1 cellular context compared by ENCODE assay signal in the genomic region with DNA sequence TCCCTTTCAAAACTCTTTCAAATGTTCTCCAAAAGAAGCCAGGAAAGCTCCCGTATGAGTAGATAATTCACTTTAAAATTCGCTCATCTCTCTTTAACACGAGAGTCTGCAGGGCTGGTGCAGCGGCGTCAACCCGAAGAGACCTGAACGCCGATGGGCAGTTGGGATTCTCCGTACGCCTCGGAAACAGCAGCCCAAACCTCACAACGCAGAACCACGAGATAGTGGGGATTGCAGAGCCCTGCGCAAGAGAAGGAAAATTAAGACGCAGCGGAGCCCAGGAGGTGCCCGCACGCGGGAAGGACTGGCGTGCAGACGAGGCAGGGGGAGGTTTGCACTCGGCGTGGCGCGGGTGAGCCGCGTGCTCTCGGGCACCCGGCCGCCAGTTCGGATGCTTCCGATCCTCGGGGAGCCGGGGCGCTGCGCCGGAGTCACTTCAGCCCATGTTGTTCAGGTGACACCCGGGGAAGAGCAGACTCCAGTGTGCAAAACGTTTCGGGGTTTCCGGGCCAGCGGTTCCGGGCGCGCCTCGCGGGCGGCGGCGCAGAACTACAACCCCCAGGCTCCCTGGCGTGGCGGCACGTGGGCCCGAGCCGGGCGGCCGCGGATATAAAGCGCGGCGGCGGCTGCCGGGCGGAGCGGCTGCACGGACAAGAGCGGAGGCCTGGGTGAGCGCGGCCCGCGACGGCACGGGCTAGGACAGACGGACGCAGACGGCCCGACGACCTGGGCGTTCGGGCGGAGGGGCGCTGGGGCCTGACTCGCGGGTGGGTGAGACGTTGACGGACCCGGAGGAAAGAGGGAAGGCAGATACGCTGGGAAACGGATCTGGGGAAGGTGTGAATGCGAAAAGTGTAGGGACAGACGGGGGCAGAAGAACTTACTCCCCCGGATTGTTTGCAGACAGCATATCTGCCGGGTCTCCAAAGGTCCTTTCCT.
TF ChIP-seq lines count a peak whose summit lies in the region.

A gene with protein sequence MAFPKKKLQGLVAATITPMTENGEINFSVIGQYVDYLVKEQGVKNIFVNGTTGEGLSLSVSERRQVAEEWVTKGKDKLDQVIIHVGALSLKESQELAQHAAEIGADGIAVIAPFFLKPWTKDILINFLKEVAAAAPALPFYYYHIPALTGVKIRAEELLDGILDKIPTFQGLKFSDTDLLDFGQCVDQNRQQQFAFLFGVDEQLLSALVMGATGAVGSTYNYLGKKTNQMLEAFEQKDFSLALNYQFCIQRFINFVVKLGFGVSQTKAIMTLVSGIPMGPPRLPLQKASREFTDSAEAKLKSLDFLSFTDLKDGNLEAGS (plus strand): TSS at position 636 of the 939 bp plus-strand sequence. CDS start 4,599 bp downstream, outside the sequence.

TF ChIP-seq in HepG2, 621 proteins besides CTCF, POLR2A, EP300 and RAD21 (continued from another document and continues in another):
- TF ChIP-seq SIX4 (CRISPR knock-in tag; IDR thresholded peaks at IDR 0.05) (no peak), SMAD3 (CRISPR knock-in tag; IDR thresholded peaks at IDR 0.05) (no peak), CCAR2 (optimal IDR thresholded peaks at IDR 0.05; ENCODE audit: low read depth, low read length) (no peak), JUN (CRISPR knock-in tag; IDR thresholded peaks at IDR 0.05) (no peak), KAT7 (CRISPR knock-in tag; IDR thresholded peaks at IDR 0.05; ENCODE audit: borderline replicate concordance) (no peak), ZNF556 (CRISPR knock-in tag; IDR thresholded peaks at IDR 0.05; ENCODE audit: borderline replicate concordance) (no peak; the same call in 1 of the 2 replicates), IRF2 (CRISPR knock-in tag; IDR thresholded peaks at IDR 0.05) (no peak), ZNF326 (CRISPR knock-in tag; IDR thresholded peaks at IDR 0.05; ENCODE audit: borderline replicate concordance) (no peak), ZNF841 (CRISPR knock-in tag; IDR thresholded peaks at IDR 0.05; ENCODE audit: borderline replicate concordance) (no peak), ATAD3A (CRISPR knock-in tag; IDR thresholded peaks at IDR 0.05) (no peak), ZSCAN31 (CRISPR knock-in tag; IDR thresholded peaks at IDR 0.05; ENCODE audit: low read depth) (no peak), MED13 (CRISPR knock-in tag; IDR thresholded peaks at IDR 0.05) (no peak), BRCA1 (CRISPR knock-in tag; IDR thresholded peaks at IDR 0.05) (no peak), ZNF124 (CRISPR knock-in tag; IDR thresholded peaks at IDR 0.05) (no peak), PHF8 (CRISPR knock-in tag; IDR thresholded peaks at IDR 0.05) (no peak), CHD4 (IDR thresholded peaks at IDR 0.05; ENCODE audit: borderline replicate concordance, low read length) (no peak), ATM (IDR thresholded peaks at IDR 0.05; ENCODE audit: borderline replicate concordance) (no peak), MXI1 (IDR thresholded peaks at IDR 0.05; ENCODE audit: borderline replicate concordance, low read depth, low read length) (no peak), MBD4 (IDR thresholded peaks at IDR 0.05; ENCODE audit: borderline replicate concordance, low read length) (no peak), FOSL2 (CRISPR knock-in tag; IDR thresholded peaks at IDR 0.05) (no peak), ZSCAN29 (CRISPR knock-in tag; conservative IDR thresholded peaks at IDR 0.05) (no peak), EZH2 (conservative IDR thresholded peaks at IDR 0.05; ENCODE audit: low read depth, low read length) (0 out of 2 replicates have a peak, but pooled peaks have one; percentile 71), ZNF33B (CRISPR knock-in tag; IDR thresholded peaks at IDR 0.05) (no peak), TCF12 (IDR thresholded peaks at IDR 0.05) (no peak), TCF12 (CRISPR knock-in tag; IDR thresholded peaks at IDR 0.05) (no peak), POLR2AphosphoS2 (IDR thresholded peaks at IDR 0.05; ENCODE audit: low read depth, low read length) (no peak), PAWR (CRISPR knock-in tag; IDR thresholded peaks at IDR 0.05; ENCODE audit: borderline replicate concordance) (no peak)
- TF ChIP-seq, protein P1, sequence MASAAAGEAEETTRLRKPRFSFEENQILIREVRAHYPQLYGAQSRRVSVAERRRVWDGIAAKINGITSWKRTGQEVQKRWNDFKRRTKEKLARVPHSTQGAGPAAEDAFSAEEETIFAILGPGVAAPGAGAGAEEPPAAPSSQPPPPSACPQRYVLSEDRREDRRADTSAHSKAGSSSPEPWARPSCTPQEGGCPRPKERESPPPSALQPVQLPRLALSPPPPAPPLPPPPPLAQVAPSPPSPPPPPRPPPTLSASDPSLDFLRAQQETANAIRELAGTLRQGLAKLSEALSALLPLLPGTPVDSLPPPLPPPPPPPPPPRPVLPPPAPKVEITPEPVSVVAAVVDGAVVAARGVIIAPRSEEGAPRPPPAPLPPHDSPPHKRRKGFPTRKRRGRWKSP (CRISPR knock-in tag; IDR thresholded peaks at IDR 0.05) = no peak; the same call in 1 of the 2 replicates
- TF ChIP-seq, protein P2, sequence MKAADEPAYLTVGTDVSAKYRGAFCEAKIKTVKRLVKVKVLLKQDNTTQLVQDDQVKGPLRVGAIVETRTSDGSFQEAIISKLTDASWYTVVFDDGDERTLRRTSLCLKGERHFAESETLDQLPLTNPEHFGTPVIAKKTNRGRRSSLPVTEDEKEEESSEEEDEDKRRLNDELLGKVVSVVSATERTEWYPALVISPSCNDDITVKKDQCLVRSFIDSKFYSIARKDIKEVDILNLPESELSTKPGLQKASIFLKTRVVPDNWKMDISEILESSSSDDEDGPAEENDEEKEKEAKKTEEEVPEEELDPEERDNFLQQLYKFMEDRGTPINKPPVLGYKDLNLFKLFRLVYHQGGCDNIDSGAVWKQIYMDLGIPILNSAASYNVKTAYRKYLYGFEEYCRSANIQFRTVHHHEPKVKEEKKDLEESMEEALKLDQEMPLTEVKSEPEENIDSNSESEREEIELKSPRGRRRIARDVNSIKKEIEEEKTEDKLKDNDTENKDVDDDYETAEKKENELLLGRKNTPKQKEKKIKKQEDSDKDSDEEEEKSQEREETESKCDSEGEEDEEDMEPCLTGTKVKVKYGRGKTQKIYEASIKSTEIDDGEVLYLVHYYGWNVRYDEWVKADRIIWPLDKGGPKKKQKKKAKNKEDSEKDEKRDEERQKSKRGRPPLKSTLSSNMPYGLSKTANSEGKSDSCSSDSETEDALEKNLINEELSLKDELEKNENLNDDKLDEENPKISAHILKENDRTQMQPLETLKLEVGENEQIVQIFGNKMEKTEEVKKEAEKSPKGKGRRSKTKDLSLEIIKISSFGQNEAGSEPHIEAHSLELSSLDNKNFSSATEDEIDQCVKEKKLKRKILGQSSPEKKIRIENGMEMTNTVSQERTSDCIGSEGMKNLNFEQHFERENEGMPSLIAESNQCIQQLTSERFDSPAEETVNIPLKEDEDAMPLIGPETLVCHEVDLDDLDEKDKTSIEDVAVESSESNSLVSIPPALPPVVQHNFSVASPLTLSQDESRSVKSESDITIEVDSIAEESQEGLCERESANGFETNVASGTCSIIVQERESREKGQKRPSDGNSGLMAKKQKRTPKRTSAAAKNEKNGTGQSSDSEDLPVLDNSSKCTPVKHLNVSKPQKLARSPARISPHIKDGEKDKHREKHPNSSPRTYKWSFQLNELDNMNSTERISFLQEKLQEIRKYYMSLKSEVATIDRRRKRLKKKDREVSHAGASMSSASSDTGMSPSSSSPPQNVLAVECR (CRISPR knock-in tag; IDR thresholded peaks at IDR 0.05; ENCODE audit: borderline replicate concordance) = peak; percentile 57; the same call in 1 of the 2 replicates
- TF ChIP-seq, protein P3, sequence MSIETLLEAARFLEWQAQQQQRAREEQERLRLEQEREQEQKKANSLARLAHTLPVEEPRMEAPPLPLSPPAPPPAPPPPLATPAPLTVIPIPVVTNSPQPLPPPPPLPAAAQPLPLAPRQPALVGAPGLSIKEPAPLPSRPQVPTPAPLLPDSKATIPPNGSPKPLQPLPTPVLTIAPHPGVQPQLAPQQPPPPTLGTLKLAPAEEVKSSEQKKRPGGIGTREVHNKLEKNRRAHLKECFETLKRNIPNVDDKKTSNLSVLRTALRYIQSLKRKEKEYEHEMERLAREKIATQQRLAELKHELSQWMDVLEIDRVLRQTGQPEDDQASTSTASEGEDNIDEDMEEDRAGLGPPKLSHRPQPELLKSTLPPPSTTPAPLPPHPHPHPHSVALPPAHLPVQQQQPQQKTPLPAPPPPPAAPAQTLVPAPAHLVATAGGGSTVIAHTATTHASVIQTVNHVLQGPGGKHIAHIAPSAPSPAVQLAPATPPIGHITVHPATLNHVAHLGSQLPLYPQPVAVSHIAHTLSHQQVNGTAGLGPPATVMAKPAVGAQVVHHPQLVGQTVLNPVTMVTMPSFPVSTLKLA (IDR thresholded peaks at IDR 0.05) = no peak
- TF ChIP-seq, protein P4, sequence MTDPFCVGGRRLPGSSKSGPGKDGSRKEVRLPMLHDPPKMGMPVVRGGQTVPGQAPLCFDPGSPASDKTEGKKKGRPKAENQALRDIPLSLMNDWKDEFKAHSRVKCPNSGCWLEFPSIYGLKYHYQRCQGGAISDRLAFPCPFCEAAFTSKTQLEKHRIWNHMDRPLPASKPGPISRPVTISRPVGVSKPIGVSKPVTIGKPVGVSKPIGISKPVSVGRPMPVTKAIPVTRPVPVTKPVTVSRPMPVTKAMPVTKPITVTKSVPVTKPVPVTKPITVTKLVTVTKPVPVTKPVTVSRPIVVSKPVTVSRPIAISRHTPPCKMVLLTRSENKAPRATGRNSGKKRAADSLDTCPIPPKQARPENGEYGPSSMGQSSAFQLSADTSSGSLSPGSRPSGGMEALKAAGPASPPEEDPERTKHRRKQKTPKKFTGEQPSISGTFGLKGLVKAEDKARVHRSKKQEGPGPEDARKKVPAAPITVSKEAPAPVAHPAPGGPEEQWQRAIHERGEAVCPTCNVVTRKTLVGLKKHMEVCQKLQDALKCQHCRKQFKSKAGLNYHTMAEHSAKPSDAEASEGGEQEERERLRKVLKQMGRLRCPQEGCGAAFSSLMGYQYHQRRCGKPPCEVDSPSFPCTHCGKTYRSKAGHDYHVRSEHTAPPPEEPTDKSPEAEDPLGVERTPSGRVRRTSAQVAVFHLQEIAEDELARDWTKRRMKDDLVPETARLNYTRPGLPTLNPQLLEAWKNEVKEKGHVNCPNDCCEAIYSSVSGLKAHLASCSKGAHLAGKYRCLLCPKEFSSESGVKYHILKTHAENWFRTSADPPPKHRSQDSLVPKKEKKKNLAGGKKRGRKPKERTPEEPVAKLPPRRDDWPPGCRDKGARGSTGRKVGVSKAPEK (CRISPR knock-in tag; IDR thresholded peaks at IDR 0.05; ENCODE audit: borderline replicate concordance) = no peak
- TF ChIP-seq, protein P5, sequence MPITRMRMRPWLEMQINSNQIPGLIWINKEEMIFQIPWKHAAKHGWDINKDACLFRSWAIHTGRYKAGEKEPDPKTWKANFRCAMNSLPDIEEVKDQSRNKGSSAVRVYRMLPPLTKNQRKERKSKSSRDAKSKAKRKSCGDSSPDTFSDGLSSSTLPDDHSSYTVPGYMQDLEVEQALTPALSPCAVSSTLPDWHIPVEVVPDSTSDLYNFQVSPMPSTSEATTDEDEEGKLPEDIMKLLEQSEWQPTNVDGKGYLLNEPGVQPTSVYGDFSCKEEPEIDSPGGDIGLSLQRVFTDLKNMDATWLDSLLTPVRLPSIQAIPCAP (CRISPR knock-in tag; IDR thresholded peaks at IDR 0.05; ENCODE audit: low read depth) = no peak
- TF ChIP-seq, protein P6, sequence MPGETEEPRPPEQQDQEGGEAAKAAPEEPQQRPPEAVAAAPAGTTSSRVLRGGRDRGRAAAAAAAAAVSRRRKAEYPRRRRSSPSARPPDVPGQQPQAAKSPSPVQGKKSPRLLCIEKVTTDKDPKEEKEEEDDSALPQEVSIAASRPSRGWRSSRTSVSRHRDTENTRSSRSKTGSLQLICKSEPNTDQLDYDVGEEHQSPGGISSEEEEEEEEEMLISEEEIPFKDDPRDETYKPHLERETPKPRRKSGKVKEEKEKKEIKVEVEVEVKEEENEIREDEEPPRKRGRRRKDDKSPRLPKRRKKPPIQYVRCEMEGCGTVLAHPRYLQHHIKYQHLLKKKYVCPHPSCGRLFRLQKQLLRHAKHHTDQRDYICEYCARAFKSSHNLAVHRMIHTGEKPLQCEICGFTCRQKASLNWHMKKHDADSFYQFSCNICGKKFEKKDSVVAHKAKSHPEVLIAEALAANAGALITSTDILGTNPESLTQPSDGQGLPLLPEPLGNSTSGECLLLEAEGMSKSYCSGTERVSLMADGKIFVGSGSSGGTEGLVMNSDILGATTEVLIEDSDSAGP (CRISPR knock-in tag; IDR thresholded peaks at IDR 0.05; ENCODE audit: borderline replicate concordance) = peak; percentile 25; the same call in 1 of the 2 replicates
- TF ChIP-seq, protein P7, sequence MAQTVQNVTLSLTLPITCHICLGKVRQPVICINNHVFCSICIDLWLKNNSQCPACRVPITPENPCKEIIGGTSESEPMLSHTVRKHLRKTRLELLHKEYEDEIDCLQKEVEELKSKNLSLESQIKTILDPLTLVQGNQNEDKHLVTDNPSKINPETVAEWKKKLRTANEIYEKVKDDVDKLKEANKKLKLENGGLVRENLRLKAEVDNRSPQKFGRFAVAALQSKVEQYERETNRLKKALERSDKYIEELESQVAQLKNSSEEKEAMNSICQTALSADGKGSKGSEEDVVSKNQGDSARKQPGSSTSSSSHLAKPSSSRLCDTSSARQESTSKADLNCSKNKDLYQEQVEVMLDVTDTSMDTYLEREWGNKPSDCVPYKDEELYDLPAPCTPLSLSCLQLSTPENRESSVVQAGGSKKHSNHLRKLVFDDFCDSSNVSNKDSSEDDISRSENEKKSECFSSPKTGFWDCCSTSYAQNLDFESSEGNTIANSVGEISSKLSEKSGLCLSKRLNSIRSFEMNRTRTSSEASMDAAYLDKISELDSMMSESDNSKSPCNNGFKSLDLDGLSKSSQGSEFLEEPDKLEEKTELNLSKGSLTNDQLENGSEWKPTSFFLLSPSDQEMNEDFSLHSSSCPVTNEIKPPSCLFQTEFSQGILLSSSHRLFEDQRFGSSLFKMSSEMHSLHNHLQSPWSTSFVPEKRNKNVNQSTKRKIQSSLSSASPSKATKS (CRISPR knock-in tag; IDR thresholded peaks at IDR 0.05) = no peak
- TF ChIP-seq, protein P8, sequence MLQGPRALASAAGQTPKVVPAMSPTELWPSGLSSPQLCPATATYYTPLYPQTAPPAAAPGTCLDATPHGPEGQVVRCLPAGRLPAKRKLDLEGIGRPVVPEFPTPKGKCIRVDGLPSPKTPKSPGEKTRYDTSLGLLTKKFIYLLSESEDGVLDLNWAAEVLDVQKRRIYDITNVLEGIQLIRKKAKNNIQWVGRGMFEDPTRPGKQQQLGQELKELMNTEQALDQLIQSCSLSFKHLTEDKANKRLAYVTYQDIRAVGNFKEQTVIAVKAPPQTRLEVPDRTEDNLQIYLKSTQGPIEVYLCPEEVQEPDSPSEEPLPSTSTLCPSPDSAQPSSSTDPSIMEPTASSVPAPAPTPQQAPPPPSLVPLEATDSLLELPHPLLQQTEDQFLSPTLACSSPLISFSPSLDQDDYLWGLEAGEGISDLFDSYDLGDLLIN (CRISPR knock-in tag; IDR thresholded peaks at IDR 0.05; ENCODE audit: borderline replicate concordance) = no peak
- TF ChIP-seq, protein P9, sequence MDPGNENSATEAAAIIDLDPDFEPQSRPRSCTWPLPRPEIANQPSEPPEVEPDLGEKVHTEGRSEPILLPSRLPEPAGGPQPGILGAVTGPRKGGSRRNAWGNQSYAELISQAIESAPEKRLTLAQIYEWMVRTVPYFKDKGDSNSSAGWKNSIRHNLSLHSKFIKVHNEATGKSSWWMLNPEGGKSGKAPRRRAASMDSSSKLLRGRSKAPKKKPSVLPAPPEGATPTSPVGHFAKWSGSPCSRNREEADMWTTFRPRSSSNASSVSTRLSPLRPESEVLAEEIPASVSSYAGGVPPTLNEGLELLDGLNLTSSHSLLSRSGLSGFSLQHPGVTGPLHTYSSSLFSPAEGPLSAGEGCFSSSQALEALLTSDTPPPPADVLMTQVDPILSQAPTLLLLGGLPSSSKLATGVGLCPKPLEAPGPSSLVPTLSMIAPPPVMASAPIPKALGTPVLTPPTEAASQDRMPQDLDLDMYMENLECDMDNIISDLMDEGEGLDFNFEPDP (CRISPR knock-in tag; conservative IDR thresholded peaks at IDR 0.05) = no peak
